9 cellular contexts compared by ENCODE assay signal in genomic region chr1:207753611-207754010, GRCh38. TPM values are rescaled to one million over a fixed set of nuclear protein-coding genes. Genes with fewer than 3 reads are reported as not detected.
DNase-seq lines count a peak whose midpoint lies in the region; ATAC-seq and TF ChIP-seq lines count a peak whose summit lies in the region.
"Had no signal": no experiment of that assay in that cellular context is flagged by ENCODE, and none has a peak within 500 bp of the region (broad histone marks: within the 10 kb centered on the region; RNA-seq: fewer than 3 reads in every experiment).

No MANE protein-coding gene starts in this region.

- H3K9me3 Mint-ChIP-seq in CD4-positive, CD25-positive, alpha-beta regulatory T cell: peaks cover 0 to 1% (median 0%) of the 10 kb centered on the region in 7 donors
- peaks cover 1% of the 10 kb centered on the region for H3K9me3 Mint-ChIP-seq in dendritic cell treated with granulocyte-macrophage colony-stimulating factor and Interleukin-4, amounts not matched to agents 40 ng/mL and 50 ng/mL, for 4 days
- H3K9me3 Mint-ChIP-seq in nephron progenitor cell: no peaks in the 10 kb centered on the region

- TF ChIP-seq CTCF in LNCaP clone FGC (IDR thresholded peaks at IDR 0.05; ENCODE audit: control insufficient read depth, extremely low read depth, insufficient read depth): no peak
- TF ChIP-seq CTCF in nephron progenitor cell (IDR thresholded peaks at IDR 0.05): no peak

- no peaks in the 10 kb centered on the region for H3K27me3 ChIP-seq in CD4-positive, CD25-positive, alpha-beta regulatory T cell (ENCODE audit: control insufficient read depth, insufficient read depth, low read length)

- H3K4me1 ChIP-seq in CD4-positive, CD25-positive, alpha-beta regulatory T cell (ENCODE audit: control insufficient read depth, insufficient read depth, low read length, poor library complexity, severe bottlenecking): peaks cover 50% of the 10 kb centered on the region

- peaks cover 42 to 83% (median 66%) of the 10 kb centered on the region in 4 donors for H3K4me1 Mint-ChIP-seq in CD4-positive, CD25-positive, alpha-beta regulatory T cell
- peaks cover 52% of the 10 kb centered on the region for H3K4me1 Mint-ChIP-seq in dendritic cell treated with granulocyte-macrophage colony-stimulating factor and Interleukin-4, amounts not matched to agents 40 ng/mL and 50 ng/mL, for 4 days (ENCODE audit: low read depth)
- peaks cover 70% of the 10 kb centered on the region for H3K4me1 Mint-ChIP-seq in nephron progenitor cell

- no peak for ATAC-seq in CD4-positive, CD25-positive, alpha-beta regulatory T cell (ENCODE audit: low read depth in 2 of 2)

- peaks cover 19% of the 10 kb centered on the region for H3K36me3 Mint-ChIP-seq in CD4-positive, CD25-positive, alpha-beta regulatory T cell
- H3K36me3 Mint-ChIP-seq in dendritic cell treated with granulocyte-macrophage colony-stimulating factor and Interleukin-4, amounts not matched to agents 40 ng/mL and 50 ng/mL, for 4 days (ENCODE audit: low read depth): peaks cover 29% of the 10 kb centered on the region
- peaks cover 19% of the 10 kb centered on the region for H3K36me3 Mint-ChIP-seq in nephron progenitor cell (ENCODE audit: low read depth)

- no peak overlapping the region for H3K27ac ChIP-seq in CD4-positive, CD25-positive, alpha-beta regulatory T cell (ENCODE audit: insufficient read depth, low read length, poor library complexity, severe bottlenecking)

- H3K27ac Mint-ChIP-seq in CD4-positive, CD25-positive, alpha-beta regulatory T cell: peak overlapping the region in 1 of 3 donors; percentile 45
- H3K27ac Mint-ChIP-seq in dendritic cell treated with granulocyte-macrophage colony-stimulating factor and Interleukin-4, amounts not matched to agents 40 ng/mL and 50 ng/mL, for 4 days: no peak overlapping the region
- H3K27ac Mint-ChIP-seq in nephron progenitor cell: no peak overlapping the region

- no peak for DNase-seq in CD4-positive, CD25-positive, alpha-beta regulatory T cell
- DNase-seq in LNCaP clone FGC (ENCODE audit: low read depth) (no peak), nephron progenitor cell (no peak), NCI-H446 (lab: John Stamatoyannopoulos, UW) (no peak), DMS53 (lab: John Stamatoyannopoulos, UW) (no peak), NCI-H146 (lab: John Stamatoyannopoulos, UW) (no peak)
- DNase-seq in NK-92 treated with Interleukin-12 subunit alpha and Interleukin-12 subunit beta, amount 100 ng/mL, for 24 hours (lab: John Stamatoyannopoulos, UW): no peak
- DNase-seq: activated effector memory CD4-positive, alpha-beta T cell treated with anti-CD3 and anti-CD28 coated beads, Interleukin-2, amount 50 U/mL, for 16 hours had no signal

- H3K4me3 Mint-ChIP-seq in CD4-positive, CD25-positive, alpha-beta regulatory T cell: peak overlapping the region; percentile 60 to 100 (median 85)
- H3K4me3 Mint-ChIP-seq in dendritic cell treated with granulocyte-macrophage colony-stimulating factor and Interleukin-4, amounts not matched to agents 40 ng/mL and 50 ng/mL, for 4 days: peak overlapping the region; percentile 37
- peak overlapping the region; percentile 100 for H3K4me3 Mint-ChIP-seq in nephron progenitor cell

- no peaks in the 10 kb centered on the region for H3K9me3 ChIP-seq in CD4-positive, CD25-positive, alpha-beta regulatory T cell (ENCODE audit: control insufficient read depth in 2 of 2, low read length in 2 of 2)

- peaks cover 4% of the 10 kb centered on the region for H3K27me3 Mint-ChIP-seq in CD4-positive, CD25-positive, alpha-beta regulatory T cell
- no peaks in the 10 kb centered on the region for H3K27me3 Mint-ChIP-seq in dendritic cell treated with granulocyte-macrophage colony-stimulating factor and Interleukin-4, amounts not matched to agents 40 ng/mL and 50 ng/mL, for 4 days
- peaks cover 5% of the 10 kb centered on the region for H3K27me3 Mint-ChIP-seq in nephron progenitor cell (ENCODE audit: low read depth, poor library complexity)

- peaks cover 17% of the 10 kb centered on the region for H3K36me3 ChIP-seq in CD4-positive, CD25-positive, alpha-beta regulatory T cell (ENCODE audit: control insufficient read depth, insufficient read depth, low read length)

- H3K4me3 ChIP-seq in CD4-positive, CD25-positive, alpha-beta regulatory T cell (ENCODE audit: low read depth, low read length): peak overlapping the region; percentile 85
- H3K4me3 ChIP-seq in LNCaP clone FGC (ENCODE audit: low read depth, low read length): peak overlapping the region; percentile 95

- intact Hi-C loops in dendritic cell treated with granulocyte-macrophage colony-stimulating factor and Interleukin-4, amounts not matched to agents 40 ng/mL and 50 ng/mL, for 4 days (cut with micrococcal nuclease): no loop called here

RNA-seq across cellular contexts. Expression of gene CD46, which starts 1.8 kb away (rescaled TPM):
- 123 TPM for total RNA-seq in CD4-positive, CD25-positive, alpha-beta regulatory T cell
- polyA plus RNA-seq in CD4-positive, CD25-positive, alpha-beta regulatory T cell: 100 to 1,000 TPM; 117 to 159 (median 149) TPM

Comparison
In these comparisons a context has a peak if more than half of its experiments do, and no peak if none do; other contexts are left out.
1. H3K4me3 Mint-ChIP-seq: peak in every context shown above with its lines; median percentile 100 in nephron progenitor cell; 85 in CD4-positive, CD25-positive, alpha-beta regulatory T cell; 37 in dendritic cell treated with granulocyte-macrophage colony-stimulating factor and Interleukin-4, amounts not matched to agents 40 ng/mL and 50 ng/mL, for 4 days.